ENCODE assay signal across 15 cellular contexts in the genomic region with DNA sequence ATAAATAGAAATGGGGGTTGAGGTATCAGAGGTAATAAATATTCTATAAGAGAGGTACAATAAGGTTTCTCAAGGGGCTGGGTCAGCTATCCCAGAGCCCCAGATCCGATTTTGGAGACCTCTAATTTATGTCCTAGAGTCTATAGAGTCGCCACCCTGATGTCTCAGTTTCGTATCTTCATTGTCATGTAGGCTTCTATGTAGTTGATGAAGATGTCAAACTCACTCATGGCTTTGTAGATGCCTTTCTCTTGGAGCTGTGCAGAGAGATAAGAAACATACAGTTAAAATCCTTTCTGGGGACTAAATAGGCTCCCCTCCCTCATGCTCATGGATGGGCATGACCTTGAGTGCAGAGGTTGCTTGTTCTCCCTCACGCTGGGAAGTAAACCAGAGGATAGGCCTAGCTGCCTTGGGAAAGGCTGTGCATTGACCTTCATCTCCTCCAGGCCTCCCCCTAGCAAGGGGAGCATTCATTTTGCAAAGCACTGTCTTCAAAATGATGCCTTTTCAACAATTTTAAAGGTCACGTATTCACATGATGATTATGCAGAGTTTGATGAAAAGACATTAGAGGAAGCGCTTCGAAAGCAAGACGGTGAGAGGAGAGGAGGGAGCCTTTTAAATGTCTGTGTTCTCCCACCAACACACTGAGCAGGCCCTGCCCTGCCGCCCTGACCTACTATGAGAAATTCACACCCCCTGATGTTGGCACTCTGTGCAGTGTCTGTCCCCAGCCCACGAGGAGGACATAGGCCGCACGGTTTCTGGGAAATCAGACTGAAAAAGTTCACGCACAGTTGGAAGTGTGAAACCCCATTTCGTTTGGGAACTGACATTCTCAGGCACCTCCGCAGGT. TPM values are rescaled to one million over a fixed set of nuclear protein-coding genes. Genes with fewer than 3 reads are reported as not detected.
DNase-seq lines count a peak whose midpoint lies in the region; ATAC-seq, FAIRE-seq and TF ChIP-seq lines count a peak whose summit lies in the region.
"Had no signal": no experiment of that assay in that cellular context is flagged by ENCODE, and none has a peak within 500 bp of the region (broad histone marks: within the 10 kb centered on the region; RNA-seq: fewer than 3 reads in every experiment).

No MANE protein-coding gene starts in this region.

- peak overlapping the region; percentile 60 for H3K4me3 Mint-ChIP-seq in CD8-positive, alpha-beta T cell
- no peak overlapping the region for H3K4me3 Mint-ChIP-seq in activated T-helper 2 cell treated with anti-CD3 and anti-CD28 coated beads, Interferon-gamma antibody, Interleukin-2, Interleukin-4, amounts not matched to agents 10 μg/mL and 5 μg/mL and 100 μg/mL, durations not matched to agents 14 hours and 24 hours and 36 hours (ENCODE audit: low read depth)

- TF ChIP-seq CTCF in CD8-positive, alpha-beta T cell (IDR thresholded peaks at IDR 0.05), result no peak
- TF ChIP-seq CTCF in hepatocyte (IDR thresholded peaks at IDR 0.05; ENCODE audit: poor library complexity), result no peak

- peaks cover 79% of the 10 kb centered on the region for H3K4me1 Mint-ChIP-seq in CD8-positive, alpha-beta T cell (ENCODE audit: low read depth)
- peaks cover 78% of the 10 kb centered on the region for H3K4me1 Mint-ChIP-seq in activated T-helper 2 cell treated with anti-CD3 and anti-CD28 coated beads, Interferon-gamma antibody, Interleukin-2, Interleukin-4, amounts not matched to agents 10 μg/mL and 5 μg/mL and 100 μg/mL, durations not matched to agents 14 hours and 24 hours and 36 hours (ENCODE audit: low read depth)

- intact Hi-C loops in CD8-positive, alpha-beta T cell (cut with DNase I, micrococcal nuclease), result loop anchor here in 1 of 2 experiments (1.0 kb wide), 1 partner anchor 14 kb away; no protein-coding TSS in a partner anchor
- intact Hi-C loops in activated T-helper 2 cell treated with anti-CD3 and anti-CD28 coated beads, Interferon-gamma antibody, Interleukin-2, Interleukin-4, amounts not matched to agents 10 μg/mL and 5 μg/mL and 100 μg/mL, durations not matched to agents 14 hours and 24 hours and 36 hours (cut with micrococcal nuclease), result loop anchor here (1.0 kb wide), 3 partner anchors 9 to 29 kb away; no protein-coding TSS in a partner anchor

- H3K9me3 ChIP-seq in CD8-positive, alpha-beta T cell (ENCODE audit: low read length), result no peaks in the 10 kb centered on the region
- no peaks in the 10 kb centered on the region for H3K9me3 ChIP-seq in hepatocyte (ENCODE audit: low read depth)
- H3K9me3 ChIP-seq: breast epithelium had no signal

- H3K4me2 ChIP-seq in hepatocyte, result no peak overlapping the region

- no peaks in the 10 kb centered on the region for H3K27me3 ChIP-seq in CD8-positive, alpha-beta T cell (ENCODE audit: insufficient read depth, low read length)
- no peaks in the 10 kb centered on the region for H3K27me3 ChIP-seq in hepatocyte
- H3K27me3 ChIP-seq: breast epithelium had no signal

- no peaks in the 10 kb centered on the region for H3K27me3 Mint-ChIP-seq in CD8-positive, alpha-beta T cell (ENCODE audit: low read depth)
- peaks cover 16% of the 10 kb centered on the region for H3K27me3 Mint-ChIP-seq in activated T-helper 2 cell treated with anti-CD3 and anti-CD28 coated beads, Interferon-gamma antibody, Interleukin-2, Interleukin-4, amounts not matched to agents 10 μg/mL and 5 μg/mL and 100 μg/mL, durations not matched to agents 14 hours and 24 hours and 36 hours (ENCODE audit: low read depth)
- H3K27me3 Mint-ChIP-seq: stimulated activated memory B cell treated with anti-CD40 and anti-IgM and Interleukin-4, amounts not matched to agents 10 μg/mL and 1 μg/mL and 100 μg/mL, for 72 hours had no signal

- no peak overlapping the region for H3K4me3 ChIP-seq in CD8-positive, alpha-beta T cell (ENCODE audit: low read depth, low read length)
- no peak overlapping the region for H3K4me3 ChIP-seq in hepatocyte
- H3K4me3 ChIP-seq: SK-N-MC had no signal

- no peaks in the 10 kb centered on the region for H4K20me1 ChIP-seq in hepatocyte (ENCODE audit: insufficient read depth, poor library complexity, severe bottlenecking)

- no peaks in the 10 kb centered on the region for H3K36me3 Mint-ChIP-seq in CD8-positive, alpha-beta T cell
- H3K36me3 Mint-ChIP-seq in activated T-helper 2 cell treated with anti-CD3 and anti-CD28 coated beads, Interferon-gamma antibody, Interleukin-2, Interleukin-4, amounts not matched to agents 10 μg/mL and 5 μg/mL and 100 μg/mL, durations not matched to agents 14 hours and 24 hours and 36 hours (ENCODE audit: low read depth), result no peaks in the 10 kb centered on the region
- H3K36me3 Mint-ChIP-seq: stimulated activated memory B cell treated with anti-CD40 and anti-IgM and Interleukin-4, amounts not matched to agents 10 μg/mL and 1 μg/mL and 100 μg/mL, for 72 hours had no signal

- peaks cover 86% of the 10 kb centered on the region for H3K4me1 ChIP-seq in CD8-positive, alpha-beta T cell (ENCODE audit: insufficient read depth, low read length)
- H3K4me1 ChIP-seq in hepatocyte (ENCODE audit: insufficient read depth), result peaks cover 5% of the 10 kb centered on the region
- H3K4me1 ChIP-seq: breast epithelium had no signal

- H2AFZ ChIP-seq in hepatocyte, result no peak overlapping the region

- H3K36me3 ChIP-seq in CD8-positive, alpha-beta T cell (ENCODE audit: insufficient read depth, low read length), result no peaks in the 10 kb centered on the region
- no peaks in the 10 kb centered on the region for H3K36me3 ChIP-seq in hepatocyte (replicated peaks; ENCODE audit: insufficient read depth, low read depth)
- H3K36me3 ChIP-seq: breast epithelium had no signal

- DNase-seq in CD8-positive, alpha-beta T cell, result no peak
- DNase-seq in activated T-helper 2 cell treated with anti-CD3 and anti-CD28 coated beads, Interferon-gamma antibody, Interleukin-2, Interleukin-4, amounts not matched to agents 10 μg/mL and 5 μg/mL and 100 μg/mL, durations not matched to agents 14 hours and 24 hours and 36 hours (ENCODE audit: low spot score), result no peak
- DNase-seq in hepatocyte (ENCODE audit: low spot score), result no peak
- no peak for DNase-seq in HTR-8/SVneo (ENCODE audit: insufficient read length, low spot score)
- no peak for DNase-seq in urothelium cell line (ENCODE audit: low spot score)
- no peak for DNase-seq in stimulated activated naive CD4-positive, alpha-beta T cell (lab: John Stamatoyannopoulos, UW)
- DNase-seq: C1 segment of cervical spinal cord had no signal

- CTCF ChIA-PET in CD8-positive, alpha-beta T cell (lab: Charles Lee), result interaction anchor here (0.7 to 11.8 kb wide), 16 partner anchors 8 to 144 kb away, joined by 3 to 117 read pairs (median 4); no protein-coding TSS in a partner anchor

- H3K9me2 ChIP-seq in hepatocyte (replicated peaks; ENCODE audit: insufficient read depth), result no peaks in the 10 kb centered on the region

- POLR2A ChIA-PET in CD8-positive, alpha-beta T cell (lab: Charles Lee), result interaction anchor here (0.6 to 2.2 kb wide), 11 partner anchors 12 to 144 kb away, joined by 3 to 13 read pairs (median 3); no protein-coding TSS in a partner anchor

- H3K79me2 ChIP-seq in hepatocyte, result no peaks in the 10 kb centered on the region

- FAIRE-seq in HTR-8/SVneo (lab: Jason Lieb, UNC), result no peak
- FAIRE-seq in urothelium cell line (lab: Jason Lieb, UNC), result no peak
- FAIRE-seq: H54 had no signal

- peak overlapping the region; percentile 52 for H3K27ac Mint-ChIP-seq in CD8-positive, alpha-beta T cell
- H3K27ac Mint-ChIP-seq in activated T-helper 2 cell treated with anti-CD3 and anti-CD28 coated beads, Interferon-gamma antibody, Interleukin-2, Interleukin-4, amounts not matched to agents 10 μg/mL and 5 μg/mL and 100 μg/mL, durations not matched to agents 14 hours and 24 hours and 36 hours, result peak overlapping the region; percentile 49

- no peak for ATAC-seq in CD8-positive, alpha-beta T cell
- peak; percentile 15 for ATAC-seq in GM19372 (IDR thresholded peaks at IDR 0.05; ENCODE audit: low read depth, unreplicated experiment)
- peak; percentile 12 for ATAC-seq in HG03064 (IDR thresholded peaks at IDR 0.05; ENCODE audit: low read depth, unreplicated experiment)

- no peak overlapping the region for H3K27ac ChIP-seq in CD8-positive, alpha-beta T cell (ENCODE audit: low read depth, low read length)
- H3K27ac ChIP-seq in hepatocyte, result no peak overlapping the region
- H3K27ac ChIP-seq: SK-N-MC had no signal

- H3K9me3 Mint-ChIP-seq in CD8-positive, alpha-beta T cell, result no peaks in the 10 kb centered on the region
- H3K9me3 Mint-ChIP-seq in activated T-helper 2 cell treated with anti-CD3 and anti-CD28 coated beads, Interferon-gamma antibody, Interleukin-2, Interleukin-4, amounts not matched to agents 10 μg/mL and 5 μg/mL and 100 μg/mL, durations not matched to agents 14 hours and 24 hours and 36 hours, result no peaks in the 10 kb centered on the region
- H3K9me3 Mint-ChIP-seq: stimulated activated memory B cell treated with anti-CD40 and anti-IgM and Interleukin-4, amounts not matched to agents 10 μg/mL and 1 μg/mL and 100 μg/mL, for 72 hours had no signal

- 86% methylated on average over 15 of the region's 15 CpGs for WGBS in hepatocyte (ENCODE audit: low lambda C conversion rate, missing lambda C conversion rate)

RNA-seq across cellular contexts. Expression of gene IL19, which starts 1.9 kb away (rescaled TPM):
- not detected for total RNA-seq in CD8-positive, alpha-beta T cell
- total RNA-seq in activated T-helper 2 cell treated with anti-CD3 and anti-CD28 coated beads, Interferon-gamma antibody, Interleukin-2, Interleukin-4, amounts not matched to agents 10 μg/mL and 5 μg/mL and 100 μg/mL, durations not matched to agents 14 hours and 24 hours and 36 hours, result not detected in 2 replicates
- total RNA-seq in hepatocyte, result 0.28 and 0.37 TPM in 2 replicates
- not detected in 2 replicates for polyA plus RNA-seq in hepatocyte
- total RNA-seq: breast epithelium, epithelial cell of proximal tubule, myocyte had no signal

RNA-seq across cellular contexts. Expression of gene IL10, which starts 3.6 kb away (rescaled TPM):
- total RNA-seq in CD8-positive, alpha-beta T cell, result 1 to 10 TPM in 1 of 2 experiments, under 1 TPM in 1; 0.78 to 1.0 TPM
- 4.2 and 5.8 TPM in 2 replicates for total RNA-seq in activated T-helper 2 cell treated with anti-CD3 and anti-CD28 coated beads, Interferon-gamma antibody, Interleukin-2, Interleukin-4, amounts not matched to agents 10 μg/mL and 5 μg/mL and 100 μg/mL, durations not matched to agents 14 hours and 24 hours and 36 hours
- not detected in 2 replicates for total RNA-seq in hepatocyte
- polyA plus RNA-seq in hepatocyte, result 0.49 and 0.50 TPM in 2 replicates
- total RNA-seq: epithelial cell of proximal tubule, myocyte had no signal
